ENCODE assay signal across 15 cellular contexts in the genomic region with DNA sequence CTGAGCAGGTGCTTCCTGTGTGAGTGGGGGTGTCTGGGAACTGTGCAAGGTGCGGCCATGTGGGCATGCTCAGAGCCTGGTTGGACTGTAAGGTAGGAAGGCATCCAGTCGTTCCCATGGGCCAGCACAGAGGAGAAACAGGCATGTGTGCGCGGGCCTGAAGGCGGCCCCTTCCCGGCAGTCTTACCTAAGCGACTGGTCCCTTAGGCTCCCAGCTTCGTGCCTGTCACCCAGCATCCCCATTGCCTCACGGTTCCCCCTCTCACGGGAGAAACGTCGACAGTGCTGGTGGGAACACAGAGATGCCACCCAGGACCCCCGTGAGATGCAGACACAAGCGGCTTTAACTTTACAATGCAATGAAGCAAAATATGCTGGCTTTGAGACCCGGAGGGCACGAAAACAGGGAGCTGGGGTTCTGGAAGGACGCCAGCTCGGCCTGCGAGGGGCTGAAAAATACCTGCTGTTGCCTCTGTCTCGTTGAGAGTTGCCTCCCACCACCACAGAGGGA.
DNase-seq lines count a peak whose midpoint lies in the region; ATAC-seq and TF ChIP-seq lines count a peak whose summit lies in the region.
"Had no signal": no experiment of that assay in that cellular context is flagged by ENCODE, and none has a peak within 500 bp of the region (broad histone marks: within the 10 kb centered on the region; RNA-seq: fewer than 3 reads in every experiment).

No MANE protein-coding gene starts in this region.

- ATAC-seq in activated CD8-positive, alpha-beta T cell treated with anti-CD3 and anti-CD28 coated beads, Interleukin-2, amount 10 ng/mL, durations not matched to agents 7 days and 5 days, result no peak
- ATAC-seq in activated CD8-positive, alpha-beta T cell treated with anti-CD3 and anti-CD28 coated beads for 36 hours, result no peak
- ATAC-seq in GM21786 (IDR thresholded peaks at IDR 0.05; ENCODE audit: unreplicated experiment), result no peak
- no peak for ATAC-seq in esophagus mucosa

- H3K4me3 Mint-ChIP-seq in activated CD8-positive, alpha-beta T cell treated with anti-CD3 and anti-CD28 coated beads, Interleukin-2, amount 10 ng/mL, durations not matched to agents 7 days and 5 days, result no peak overlapping the region
- no peak overlapping the region for H3K4me3 Mint-ChIP-seq in activated CD8-positive, alpha-beta T cell treated with anti-CD3 and anti-CD28 coated beads for 36 hours
- peak overlapping the region; percentile 77 for H3K4me3 Mint-ChIP-seq in neural progenitor cell
- no peak overlapping the region for H3K4me3 Mint-ChIP-seq in type B pancreatic cell

- peaks cover 15% of the 10 kb centered on the region for H3K4me1 ChIP-seq in iPS-18a (ENCODE audit: control insufficient read depth, low read depth, low read length)
- H3K4me1 ChIP-seq in neural progenitor cell, result peaks cover 22% of the 10 kb centered on the region

- H3K36me3 Mint-ChIP-seq in activated CD8-positive, alpha-beta T cell treated with anti-CD3 and anti-CD28 coated beads, Interleukin-2, amount 10 ng/mL, durations not matched to agents 7 days and 5 days (ENCODE audit: low read depth), result no peaks in the 10 kb centered on the region
- H3K36me3 Mint-ChIP-seq in activated CD8-positive, alpha-beta T cell treated with anti-CD3 and anti-CD28 coated beads for 36 hours (ENCODE audit: low read depth), result no peaks in the 10 kb centered on the region
- H3K36me3 Mint-ChIP-seq in neural progenitor cell (no peaks in the 10 kb centered on the region), type B pancreatic cell (no peaks in the 10 kb centered on the region)

- H3K4me2 ChIP-seq in neural progenitor cell, result peak overlapping the region; percentile 75

- H3K27me3 Mint-ChIP-seq in activated CD8-positive, alpha-beta T cell treated with anti-CD3 and anti-CD28 coated beads, Interleukin-2, amount 10 ng/mL, durations not matched to agents 7 days and 5 days (ENCODE audit: low read depth), result peaks cover 11% of the 10 kb centered on the region
- no peaks in the 10 kb centered on the region for H3K27me3 Mint-ChIP-seq in activated CD8-positive, alpha-beta T cell treated with anti-CD3 and anti-CD28 coated beads for 36 hours
- peaks cover 14% of the 10 kb centered on the region for H3K27me3 Mint-ChIP-seq in neural progenitor cell (ENCODE audit: insufficient read depth, low read depth)
- H3K27me3 Mint-ChIP-seq in type B pancreatic cell, result peaks cover 26% of the 10 kb centered on the region

- H3K9me3 ChIP-seq in iPS-18a (ENCODE audit: control insufficient read depth, low read depth, low read length), result no peaks in the 10 kb centered on the region
- H3K9me3 ChIP-seq in neural progenitor cell (ENCODE audit: low read depth), result no peaks in the 10 kb centered on the region

- H4K20me1 ChIP-seq in neural progenitor cell (ENCODE audit: low read depth), result no peaks in the 10 kb centered on the region

- CTCF ChIA-PET in activated CD8-positive, alpha-beta T cell treated with anti-CD3 and anti-CD28 coated beads, Interleukin-2, amount 10 ng/mL, durations not matched to agents 7 days and 5 days (lab: Charles Lee), result no interaction called here
- CTCF ChIA-PET in activated CD8-positive, alpha-beta T cell treated with anti-CD3 and anti-CD28 coated beads for 36 hours (lab: Charles Lee), result no interaction called here

- H3K27ac ChIP-seq in iPS-18a (ENCODE audit: low read length) (no peak overlapping the region), neural progenitor cell (no peak overlapping the region)

- H3K9ac ChIP-seq in iPS-18a (ENCODE audit: low read length) (no peak overlapping the region), neural progenitor cell (no peak overlapping the region)

- POLR2A ChIA-PET in activated CD8-positive, alpha-beta T cell treated with anti-CD3 and anti-CD28 coated beads, Interleukin-2, amount 10 ng/mL, durations not matched to agents 7 days and 5 days (lab: Charles Lee), result no interaction called here
- POLR2A ChIA-PET in activated CD8-positive, alpha-beta T cell treated with anti-CD3 and anti-CD28 coated beads for 36 hours (lab: Charles Lee), result no interaction called here

- intact Hi-C loops in activated CD8-positive, alpha-beta T cell treated with anti-CD3 and anti-CD28 coated beads for 36 hours (cut with micrococcal nuclease), result no loop called here

- no peaks in the 10 kb centered on the region for H3K9me3 Mint-ChIP-seq in activated CD8-positive, alpha-beta T cell treated with anti-CD3 and anti-CD28 coated beads, Interleukin-2, amount 10 ng/mL, durations not matched to agents 7 days and 5 days (ENCODE audit: insufficient read depth)
- H3K9me3 Mint-ChIP-seq in activated CD8-positive, alpha-beta T cell treated with anti-CD3 and anti-CD28 coated beads for 36 hours, result no peaks in the 10 kb centered on the region
- H3K9me3 Mint-ChIP-seq in neural progenitor cell (peaks cover 2% of the 10 kb centered on the region), type B pancreatic cell (no peaks in the 10 kb centered on the region)

- H3F3A ChIP-seq in neural progenitor cell (ENCODE audit: low read depth), result peaks cover 21% of the 10 kb centered on the region

- H3K27me3 ChIP-seq in iPS-18a (ENCODE audit: control insufficient read depth, insufficient read depth, low read length) (peaks cover 50% of the 10 kb centered on the region), neural progenitor cell (peaks cover 20% of the 10 kb centered on the region)

- H3K36me3 ChIP-seq in iPS-18a (ENCODE audit: control insufficient read depth, low read depth, low read length) (no peaks in the 10 kb centered on the region), neural progenitor cell (no peaks in the 10 kb centered on the region)

- H3K4me3 ChIP-seq in iPS-18a (ENCODE audit: low read length), result peak overlapping the region; percentile 43
- no peak overlapping the region for H3K4me3 ChIP-seq in neural progenitor cell

- peak; percentile 5 for DNase-seq in activated CD8-positive, alpha-beta T cell treated with anti-CD3 and anti-CD28 coated beads, Interleukin-2, amount 10 ng/mL, durations not matched to agents 7 days and 5 days
- DNase-seq in activated CD8-positive, alpha-beta T cell treated with anti-CD3 and anti-CD28 coated beads for 36 hours, result no peak
- DNase-seq in neural progenitor cell (ENCODE audit: low spot score) (no peak), type B pancreatic cell (ENCODE audit: extremely low spot score, unreplicated experiment) (no peak), NCI-H1694 treated with DMSO at 0.1 percent for 48 hours (lab: John Stamatoyannopoulos, UW) (no peak)
- DNase-seq: HCEC 1CT; IMR-90; NCI-H2081; NCI-H226; NCI-H526 treated with DMSO at 0.1 percent for 48 hours; NK-92 treated with Interleukin-12 subunit alpha and Interleukin-12 subunit beta, amount 100 ng/mL, for 24 hours; OCI-M1 had no signal

- no peak for TF ChIP-seq CTCF in activated CD8-positive, alpha-beta T cell treated with anti-CD3 and anti-CD28 coated beads for 36 hours (IDR thresholded peaks at IDR 0.05)
- TF ChIP-seq CTCF in neural progenitor cell (IDR thresholded peaks at IDR 0.05) (no peak), type B pancreatic cell (conservative IDR thresholded peaks at IDR 0.05) (no peak)

- H3K4me1 Mint-ChIP-seq in activated CD8-positive, alpha-beta T cell treated with anti-CD3 and anti-CD28 coated beads, Interleukin-2, amount 10 ng/mL, durations not matched to agents 7 days and 5 days (ENCODE audit: low read depth), result peaks cover 15% of the 10 kb centered on the region
- peaks cover 8% of the 10 kb centered on the region for H3K4me1 Mint-ChIP-seq in activated CD8-positive, alpha-beta T cell treated with anti-CD3 and anti-CD28 coated beads for 36 hours (ENCODE audit: low read depth)
- H3K4me1 Mint-ChIP-seq in neural progenitor cell (peaks cover 70% of the 10 kb centered on the region), type B pancreatic cell (ENCODE audit: unreplicated experiment) (peaks cover 36% of the 10 kb centered on the region)

- no peaks in the 10 kb centered on the region for H3K79me2 ChIP-seq in neural progenitor cell (ENCODE audit: low read depth)

- no peak overlapping the region for H2AFZ ChIP-seq in neural progenitor cell (replicated peaks)

- H3K27ac Mint-ChIP-seq in activated CD8-positive, alpha-beta T cell treated with anti-CD3 and anti-CD28 coated beads, Interleukin-2, amount 10 ng/mL, durations not matched to agents 7 days and 5 days, result no peak overlapping the region
- H3K27ac Mint-ChIP-seq in activated CD8-positive, alpha-beta T cell treated with anti-CD3 and anti-CD28 coated beads for 36 hours, result no peak overlapping the region
- H3K27ac Mint-ChIP-seq in neural progenitor cell (peak overlapping the region; percentile 100), type B pancreatic cell (peak overlapping the region; percentile 41)

Comparison
In these comparisons a context has a peak if more than half of its experiments do, and no peak if none do; other contexts are left out.
1. H3K27ac Mint-ChIP-seq: peak in neural progenitor cell (single experiment) and type B pancreatic cell (single experiment); none in activated CD8-positive, alpha-beta T cell treated with anti-CD3 and anti-CD28 coated beads, Interleukin-2, amount 10 ng/mL, durations not matched to agents 7 days and 5 days (single experiment) and activated CD8-positive, alpha-beta T cell treated with anti-CD3 and anti-CD28 coated beads for 36 hours (single experiment).